In genomic region chr11:68796779-68797178, GRCh38 we compare ENCODE assay signal across 17 cellular contexts. TPM values are rescaled to one million over a fixed set of nuclear protein-coding genes. Genes with fewer than 3 reads are reported as not detected.
"Had no signal": no experiment of that assay in that cellular context is flagged by ENCODE, and none has a peak within 500 bp of the region (broad histone marks: within the 10 kb centered on the region; RNA-seq: fewer than 3 reads in every experiment).

No MANE protein-coding gene starts in this region.

- H3K9me3 ChIP-seq: ascending aorta, neutrophil, pancreas, spleen, testis had no signal

- H3K27ac Mint-ChIP-seq: activated CD4-positive, alpha-beta T cell treated with anti-CD3 and anti-CD28 coated beads, Interleukin-2, amount 10 ng/mL, durations not matched to agents 7 days and 5 days; activated naive CD4-positive, alpha-beta T cell treated with anti-CD3 and anti-CD28 coated beads, Interleukin-2, amount 50 U/mL, for 24 hours; naive thymus-derived CD4-positive, alpha-beta T cell; stimulated activated memory B cell treated with anti-CD40 and anti-IgM and Interleukin-4, amounts not matched to agents 10 μg/mL and 1 μg/mL and 100 μg/mL, for 72 hours had no signal

- H3K27me3 ChIP-seq: ascending aorta, dorsolateral prefrontal cortex, foreskin keratinocyte, neutrophil, pancreas, spleen, testis had no signal

- H3K27ac ChIP-seq: ascending aorta, foreskin keratinocyte, neutrophil, pancreas, spleen, testis had no signal

- H3K4me3 Mint-ChIP-seq: activated CD4-positive, alpha-beta T cell treated with anti-CD3 and anti-CD28 coated beads, Interleukin-2, amount 10 ng/mL, durations not matched to agents 7 days and 5 days; activated naive CD4-positive, alpha-beta T cell treated with anti-CD3 and anti-CD28 coated beads, Interleukin-2, amount 50 U/mL, for 24 hours; naive thymus-derived CD4-positive, alpha-beta T cell; stimulated activated memory B cell treated with anti-CD40 and anti-IgM and Interleukin-4, amounts not matched to agents 10 μg/mL and 1 μg/mL and 100 μg/mL, for 72 hours had no signal

- H3K4me1 Mint-ChIP-seq: activated CD4-positive, alpha-beta T cell treated with anti-CD3 and anti-CD28 coated beads, Interleukin-2, amount 10 ng/mL, durations not matched to agents 7 days and 5 days; activated naive CD4-positive, alpha-beta T cell treated with anti-CD3 and anti-CD28 coated beads, Interleukin-2, amount 50 U/mL, for 24 hours; stimulated activated memory B cell treated with anti-CD40 and anti-IgM and Interleukin-4, amounts not matched to agents 10 μg/mL and 1 μg/mL and 100 μg/mL, for 72 hours had no signal

- H3K4me1 ChIP-seq: ascending aorta, foreskin keratinocyte, pancreas, spleen, testis had no signal

- ATAC-seq: foreskin keratinocyte; naive thymus-derived CD4-positive, alpha-beta T cell; pancreas; stimulated activated memory B cell treated with anti-CD40 and anti-IgM and Interleukin-4, amounts not matched to agents 10 μg/mL and 1 μg/mL and 100 μg/mL, for 72 hours had no signal

- H3K4me3 ChIP-seq: ascending aorta, dorsolateral prefrontal cortex, pancreas, spleen, testis had no signal

- H3K27me3 Mint-ChIP-seq: activated CD4-positive, alpha-beta T cell treated with anti-CD3 and anti-CD28 coated beads, Interleukin-2, amount 10 ng/mL, durations not matched to agents 7 days and 5 days; activated naive CD4-positive, alpha-beta T cell treated with anti-CD3 and anti-CD28 coated beads, Interleukin-2, amount 50 U/mL, for 24 hours; naive thymus-derived CD4-positive, alpha-beta T cell; stimulated activated memory B cell treated with anti-CD40 and anti-IgM and Interleukin-4, amounts not matched to agents 10 μg/mL and 1 μg/mL and 100 μg/mL, for 72 hours had no signal

- H3K9me3 Mint-ChIP-seq: activated CD4-positive, alpha-beta T cell treated with anti-CD3 and anti-CD28 coated beads, Interleukin-2, amount 10 ng/mL, durations not matched to agents 7 days and 5 days; activated naive CD4-positive, alpha-beta T cell treated with anti-CD3 and anti-CD28 coated beads, Interleukin-2, amount 50 U/mL, for 24 hours; naive thymus-derived CD4-positive, alpha-beta T cell; stimulated activated memory B cell treated with anti-CD40 and anti-IgM and Interleukin-4, amounts not matched to agents 10 μg/mL and 1 μg/mL and 100 μg/mL, for 72 hours had no signal

- DNase-seq: activated CD4-positive, alpha-beta T cell treated with anti-CD3 and anti-CD28 coated beads, Interleukin-2, amount 10 ng/mL, durations not matched to agents 7 days and 5 days; activated CD8-positive, alpha-beta memory T cell treated with anti-CD3 and anti-CD28 coated beads, Interleukin-2, amount 50 U/mL, for 48 hours; activated effector memory CD4-positive, alpha-beta T cell treated with Interleukin-2 at 50 U/mL for 16 hours; activated T-cell treated with anti-CD3 and anti-CD28 coated beads, Interleukin-2, amount 50 U/mL, for 48 hours; foreskin keratinocyte; mesendoderm; naive thymus-derived CD4-positive, alpha-beta T cell; pancreas; spleen; stimulated activated CD4-positive, alpha-beta T cell treated with anti-CD3 and anti-CD28 coated beads, Interleukin-4, amount 100 ng/mL, for 4 hours; T1000; testis had no signal

RNA-seq across cellular contexts. Expression of gene TESMIN, which starts 45.5 kb away (rescaled TPM):
- total RNA-seq: ascending aorta had no signal
